In the genomic region with DNA sequence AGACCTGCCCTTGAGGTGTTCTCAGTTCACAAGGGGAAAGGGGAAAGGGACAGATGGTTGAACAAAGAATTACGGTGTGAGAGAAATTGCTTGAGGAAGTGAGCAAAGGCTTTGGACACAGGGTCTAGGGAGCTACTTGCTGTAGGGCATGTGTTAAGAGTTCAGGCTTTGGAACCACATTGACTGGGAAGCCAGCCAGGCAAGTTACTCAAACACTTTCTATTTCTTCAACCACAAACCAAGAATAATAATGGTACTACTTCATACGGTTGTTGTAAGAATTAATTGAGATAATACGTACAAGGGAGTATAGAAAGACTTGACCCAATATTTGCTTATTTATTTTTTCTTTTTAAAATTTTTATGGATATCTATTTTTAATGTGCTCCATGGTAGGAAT, we compare ENCODE assay signal across 1 cellular context.
TF ChIP-seq lines count a peak whose summit lies in the region.

No MANE protein-coding gene starts in this region.

TF ChIP-seq in SK-N-SH treated with all-trans-retinoic acid at 6 μM for 48 hours, 23 proteins besides CTCF, POLR2A, EP300 and RAD21 (continued from another document):
- TF ChIP-seq, protein P1, sequence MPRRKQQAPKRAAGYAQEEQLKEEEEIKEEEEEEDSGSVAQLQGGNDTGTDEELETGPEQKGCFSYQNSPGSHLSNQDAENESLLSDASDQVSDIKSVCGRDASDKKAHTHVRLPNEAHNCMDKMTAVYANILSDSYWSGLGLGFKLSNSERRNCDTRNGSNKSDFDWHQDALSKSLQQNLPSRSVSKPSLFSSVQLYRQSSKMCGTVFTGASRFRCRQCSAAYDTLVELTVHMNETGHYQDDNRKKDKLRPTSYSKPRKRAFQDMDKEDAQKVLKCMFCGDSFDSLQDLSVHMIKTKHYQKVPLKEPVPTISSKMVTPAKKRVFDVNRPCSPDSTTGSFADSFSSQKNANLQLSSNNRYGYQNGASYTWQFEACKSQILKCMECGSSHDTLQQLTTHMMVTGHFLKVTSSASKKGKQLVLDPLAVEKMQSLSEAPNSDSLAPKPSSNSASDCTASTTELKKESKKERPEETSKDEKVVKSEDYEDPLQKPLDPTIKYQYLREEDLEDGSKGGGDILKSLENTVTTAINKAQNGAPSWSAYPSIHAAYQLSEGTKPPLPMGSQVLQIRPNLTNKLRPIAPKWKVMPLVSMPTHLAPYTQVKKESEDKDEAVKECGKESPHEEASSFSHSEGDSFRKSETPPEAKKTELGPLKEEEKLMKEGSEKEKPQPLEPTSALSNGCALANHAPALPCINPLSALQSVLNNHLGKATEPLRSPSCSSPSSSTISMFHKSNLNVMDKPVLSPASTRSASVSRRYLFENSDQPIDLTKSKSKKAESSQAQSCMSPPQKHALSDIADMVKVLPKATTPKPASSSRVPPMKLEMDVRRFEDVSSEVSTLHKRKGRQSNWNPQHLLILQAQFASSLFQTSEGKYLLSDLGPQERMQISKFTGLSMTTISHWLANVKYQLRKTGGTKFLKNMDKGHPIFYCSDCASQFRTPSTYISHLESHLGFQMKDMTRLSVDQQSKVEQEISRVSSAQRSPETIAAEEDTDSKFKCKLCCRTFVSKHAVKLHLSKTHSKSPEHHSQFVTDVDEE (CRISPR knock-in tag; IDR thresholded peaks at IDR 0.05): no peak
TF ChIP-seq in SK-N-SH treated with all-trans-retinoic acid at 6 μM for 48 hours: peak in this region for 0.
